ENCODE assay signal across 8 cellular contexts in genomic region chr12:52278931-52279682, GRCh38. TPM values are rescaled to one million over a fixed set of nuclear protein-coding genes. Genes with fewer than 3 reads are reported as not detected.
A peak's percentile ranks its signal among the peaks of the same experiment; 100 is the strongest.
DNase-seq lines count a peak whose midpoint lies in the region; ATAC-seq and TF ChIP-seq lines count a peak whose summit lies in the region.

No MANE protein-coding gene starts in this region.

- POLR2A ChIA-PET in PC-9 (lab: Charles Lee; ENCODE audit: unreplicated experiment), result interaction anchor here (0.5 to 4.0 kb wide), 19 partner anchors 16 to 899 kb away, joined by 3 to 51 read pairs (median 5); no protein-coding TSS in a partner anchor

- H3K79me2 ChIP-seq in PC-9 (ENCODE audit: low read depth), result no peaks in the 10 kb centered on the region

- peak; percentile 37 for DNase-seq in NK-92 treated with Interleukin-12 subunit alpha and Interleukin-12 subunit beta, amount 100 ng/mL, for 24 hours (lab: John Stamatoyannopoulos, UW)
- DNase-seq in NK-92 (lab: John Stamatoyannopoulos, UW; ENCODE audit: unreplicated experiment) (no peak), PC-9 (peak; percentile 65 to 86), fibroblast of pulmonary artery (ENCODE audit: low read depth) (peak; percentile 79)
- peak; percentile 75 to 86 for DNase-seq in activated T-cell treated with anti-CD3 and anti-CD28 coated beads, Interleukin-2, amount 50 U/mL, for 72 hours
- peak; percentile 15 to 67 (median 48) for DNase-seq in stimulated activated naive CD4-positive, alpha-beta T cell (lab: John Stamatoyannopoulos, UW)

- peak overlapping the region; percentile 47 to 51 for H3K4me3 Mint-ChIP-seq in activated T-cell treated with anti-CD3 and anti-CD28 coated beads, Interleukin-2, amount 50 U/mL, for 72 hours
- peak overlapping the region; percentile 72 to 76 (median 75) for H3K4me3 Mint-ChIP-seq in nephron

- no peaks in the 10 kb centered on the region for H4K20me1 ChIP-seq in PC-9 (ENCODE audit: insufficient read depth)

- no TSS peak for BruUV-seq in PC-9 (replicated peaks; lab: Mats Ljungman, UMichigan)

- no peaks in the 10 kb centered on the region for H3K36me3 Mint-ChIP-seq in activated T-cell treated with anti-CD3 and anti-CD28 coated beads, Interleukin-2, amount 50 U/mL, for 72 hours (ENCODE audit: insufficient read depth in 2 of 2)
- H3K36me3 Mint-ChIP-seq in nephron (ENCODE audit: low read depth), result no peaks in the 10 kb centered on the region

- H3K36me3 ChIP-seq in PC-9 (ENCODE audit: low read depth), result no peaks in the 10 kb centered on the region

- peak; percentile 83 for ATAC-seq in HG03521 (IDR thresholded peaks at IDR 0.05; ENCODE audit: unreplicated experiment)
- ATAC-seq in activated T-cell treated with anti-CD3 and anti-CD28 coated beads, Interleukin-2, amount 50 U/mL, for 72 hours (replicated peaks in 1 of 2), result peak; percentile 95 to 96

- H3F3A ChIP-seq in PC-9 (ENCODE audit: insufficient read depth, low read depth), result peaks cover 46% of the 10 kb centered on the region

- H3K4me3 ChIP-seq in PC-9, result peak overlapping the region; percentile 78
- no peak overlapping the region for H3K4me3 ChIP-seq in fibroblast of pulmonary artery (replicated peaks; ENCODE audit: low read depth, low read length)

- no peak overlapping the region; the same call in 1 of the 2 replicates for H2AFZ ChIP-seq in PC-9

- no peaks in the 10 kb centered on the region for H3K27me3 ChIP-seq in PC-9 (ENCODE audit: insufficient read depth, low read depth)

- H3K4me1 Mint-ChIP-seq in activated T-cell treated with anti-CD3 and anti-CD28 coated beads, Interleukin-2, amount 50 U/mL, for 72 hours (ENCODE audit: low read depth), result peaks cover 19% of the 10 kb centered on the region
- H3K4me1 Mint-ChIP-seq in nephron, result peaks cover 31% of the 10 kb centered on the region

- peak overlapping the region; percentile 100 for H3K4me2 ChIP-seq in PC-9

- no peaks in the 10 kb centered on the region for H3K9me3 ChIP-seq in PC-9 (ENCODE audit: insufficient read depth, low read depth)

- H3K27ac ChIP-seq in PC-9, result peak overlapping the region; percentile 100

- intact Hi-C loops in PC-9 (cut with micrococcal nuclease; ENCODE audit: unreplicated experiment), result loop anchor here (2.0 kb wide), 2 partner anchors 26 to 34 kb away; no protein-coding TSS in a partner anchor

- no peak overlapping the region for H3K27ac Mint-ChIP-seq in activated T-cell treated with anti-CD3 and anti-CD28 coated beads, Interleukin-2, amount 50 U/mL, for 72 hours
- peak overlapping the region in 1 of 3 experiments; percentile 34 for H3K27ac Mint-ChIP-seq in nephron

- H3K4me1 ChIP-seq in PC-9 (replicated peaks; ENCODE audit: insufficient read depth), result peaks cover 64% of the 10 kb centered on the region

- TF ChIP-seq CTCF in PC-9 (conservative IDR thresholded peaks at IDR 0.05) (peak; percentile 95), fibroblast of pulmonary artery (IDR thresholded peaks at IDR 0.05; ENCODE audit: low read length, missing control alignments) (peak; percentile 86), nephron (IDR thresholded peaks at IDR 0.05; ENCODE audit: unreplicated experiment in 3 of 3) (peak; percentile 94 to 99 (median 97))

- peaks cover 48% of the 10 kb centered on the region for H3K27me3 Mint-ChIP-seq in activated T-cell treated with anti-CD3 and anti-CD28 coated beads, Interleukin-2, amount 50 U/mL, for 72 hours (ENCODE audit: low read depth)
- H3K27me3 Mint-ChIP-seq in nephron (ENCODE audit: low read depth), result peaks cover 59% of the 10 kb centered on the region

- no peaks in the 10 kb centered on the region for H3K9me2 ChIP-seq in PC-9 (ENCODE audit: insufficient read depth)

- no peaks in the 10 kb centered on the region for H3K9me3 Mint-ChIP-seq in activated T-cell treated with anti-CD3 and anti-CD28 coated beads, Interleukin-2, amount 50 U/mL, for 72 hours
- H3K9me3 Mint-ChIP-seq in nephron, result no peaks in the 10 kb centered on the region

- CTCF ChIA-PET in PC-9 (lab: Charles Lee), result interaction anchor here (0.6 to 3.7 kb wide), 19 partner anchors 13 to 666 kb away, joined by 3 to 23 read pairs (median 4); partner anchors contain the start of gene KRT7

RNA-seq across cellular contexts. Expression of gene KRT86, which starts 4.7 kb away (rescaled TPM):
- 2.7 and 5.7 TPM in 2 replicates for total RNA-seq in PC-9 (2021)
- total RNA-seq in activated T-cell treated with anti-CD3 and anti-CD28 coated beads, Interleukin-2, amount 50 U/mL, for 72 hours, result under 1 TPM; 0.82 to 1.00 TPM

RNA-seq across cellular contexts. Expression of gene KRT81, which starts 12.2 kb away (rescaled TPM):
- 2.5 and 4.3 TPM in 2 replicates for total RNA-seq in PC-9 (2021)
- total RNA-seq in activated T-cell treated with anti-CD3 and anti-CD28 coated beads, Interleukin-2, amount 50 U/mL, for 72 hours, result not detected

RNA-seq across cellular contexts. Expression of gene KRT83, which starts 42.1 kb away (rescaled TPM):
- total RNA-seq in PC-9 (2021), result 0.43 TPM in 1 of 2 replicates, not detected in the other
- total RNA-seq in activated T-cell treated with anti-CD3 and anti-CD28 coated beads, Interleukin-2, amount 50 U/mL, for 72 hours, result not detected

RNA-seq across cellular contexts. Expression of gene KRT7, which starts 46.1 kb away (rescaled TPM):
- 3,783 and 4,555 TPM in 2 replicates for total RNA-seq in PC-9 (2021)
- 10 to 100 TPM; 23.1 to 25.4 TPM for total RNA-seq in activated T-cell treated with anti-CD3 and anti-CD28 coated beads, Interleukin-2, amount 50 U/mL, for 72 hours
